9 cellular contexts compared by ENCODE assay signal in genomic region chr1:211648980-211649934, GRCh38. TPM values are rescaled to one million over a fixed set of nuclear protein-coding genes. Genes with fewer than 3 reads are reported as not detected.
DNase-seq lines count a peak whose midpoint lies in the region; ATAC-seq, FAIRE-seq and TF ChIP-seq lines count a peak whose summit lies in the region.
"Had no signal": no experiment of that assay in that cellular context is flagged by ENCODE, and none has a peak within 500 bp of the region (broad histone marks: within the 10 kb centered on the region; RNA-seq: fewer than 3 reads in every experiment).

No MANE protein-coding gene starts in this region.

- no peak overlapping the region for H3K4me3 ChIP-seq in bronchial epithelial cell (ENCODE audit: low read depth, low read length)

- ATAC-seq in omental fat pad (ENCODE audit: low FRiP score) (peak; percentile 57), HG03571 (IDR thresholded peaks at IDR 0.05; ENCODE audit: unreplicated experiment) (no peak), GM21737 (IDR thresholded peaks at IDR 0.05; ENCODE audit: unreplicated experiment) (no peak)

- FAIRE-seq in bronchial epithelial cell (lab: Jason Lieb, UNC) = no peak

- H3K36me3 ChIP-seq in bronchial epithelial cell (ENCODE audit: control insufficient read depth, insufficient read depth, low read length) = no peaks in the 10 kb centered on the region

- H3K27me3 ChIP-seq in bronchial epithelial cell (ENCODE audit: control insufficient read depth, insufficient read depth, low read length) = no peaks in the 10 kb centered on the region

- peak; percentile 4 for TF ChIP-seq CTCF in bronchial epithelial cell (IDR thresholded peaks at IDR 0.05; ENCODE audit: insufficient read depth, low read length, severe bottlenecking)
- TF ChIP-seq CTCF in omental fat pad (IDR thresholded peaks at IDR 0.05) = no peak

- DNase-seq in SIG-M5 treated with dmso at 0.1 percent for 504 hours (lab: John Stamatoyannopoulos, UW; ENCODE audit: unreplicated experiment) (peak; percentile 62), SIG-M5 (lab: John Stamatoyannopoulos, UW) (no peak), NAMALWA (ENCODE audit: low spot score) (peak; percentile 60), bronchial epithelial cell (ENCODE audit: low read depth) (no peak), omental fat pad (ENCODE audit: low spot score) (no peak)
- no peak for DNase-seq in stimulated activated CD4-positive, alpha-beta T cell treated with anti-CD3 and anti-CD28 coated beads, Interleukin-12 subunit alpha, Interleukin-12 subunit beta, amount 100 ng/mL, for 4 hours
- DNase-seq: DND-41 had no signal

RNA-seq across cellular contexts. Expression of gene NEK2, which starts 26.2 kb away (rescaled TPM):
- total RNA-seq in bronchial epithelial cell = 0.26 TPM in 2 replicates
- total RNA-seq in omental fat pad = under 1 TPM in 2 of 4 donors, not detected in 2; 0.47 to 0.60 TPM

Comparison
In these comparisons a context has a peak if more than half of its experiments do, and no peak if none do; other contexts are left out.
1. DNase-seq: peak in SIG-M5 treated with dmso at 0.1 percent for 504 hours (single experiment) and NAMALWA (single experiment); none in SIG-M5 (single experiment), bronchial epithelial cell (single experiment), omental fat pad (single experiment) and stimulated activated CD4-positive, alpha-beta T cell treated with anti-CD3 and anti-CD28 coated beads, Interleukin-12 subunit alpha, Interleukin-12 subunit beta, amount 100 ng/mL, for 4 hours (single experiment).